In genomic region chr4:40515398-40516293, GRCh38 we compare ENCODE assay signal across 10 cellular contexts.
DNase-seq lines count a peak whose midpoint lies in the region; ATAC-seq and TF ChIP-seq lines count a peak whose summit lies in the region.
"Had no signal": no experiment of that assay in that cellular context is flagged by ENCODE, and none has a peak within 500 bp of the region (broad histone marks: within the 10 kb centered on the region; RNA-seq: fewer than 3 reads in every experiment).

No MANE protein-coding gene starts in this region.

- intact Hi-C loops in activated CD8-positive, alpha-beta T cell treated with anti-CD3 and anti-CD28 coated beads for 36 hours (cut with micrococcal nuclease) = no loop called here

- POLR2A ChIA-PET in activated CD8-positive, alpha-beta T cell treated with anti-CD3 and anti-CD28 coated beads for 36 hours (lab: Charles Lee) = interaction anchor here (0.6 to 1.1 kb wide), 2 partner anchors 47 to 242 kb away, joined by 3 read pairs; no protein-coding TSS in a partner anchor
- POLR2A ChIA-PET in activated CD8-positive, alpha-beta T cell treated with anti-CD3 and anti-CD28 coated beads, Interleukin-2, amount 10 ng/mL, durations not matched to agents 7 days and 5 days (lab: Charles Lee) = interaction anchor here (0.7 kb wide), 1 partner anchor 21 kb away, joined by 3 read pairs; no protein-coding TSS in a partner anchor

- no peaks in the 10 kb centered on the region for H3K27me3 Mint-ChIP-seq in activated CD8-positive, alpha-beta T cell treated with anti-CD3 and anti-CD28 coated beads for 36 hours
- no peaks in the 10 kb centered on the region for H3K27me3 Mint-ChIP-seq in activated CD8-positive, alpha-beta T cell treated with anti-CD3 and anti-CD28 coated beads, Interleukin-2, amount 10 ng/mL, durations not matched to agents 7 days and 5 days (ENCODE audit: low read depth)
- no peaks in the 10 kb centered on the region for H3K27me3 Mint-ChIP-seq in stimulated activated memory B cell treated with anti-CD40 and anti-IgM and Interleukin-4, amounts not matched to agents 10 μg/mL and 1 μg/mL and 100 μg/mL, for 72 hours
- H3K27me3 Mint-ChIP-seq: activated naive CD4-positive, alpha-beta T cell treated with anti-CD3 and anti-CD28 coated beads, Interleukin-2, amount 50 U/mL, for 24 hours had no signal

- TF ChIP-seq CTCF in activated CD8-positive, alpha-beta T cell treated with anti-CD3 and anti-CD28 coated beads for 36 hours (IDR thresholded peaks at IDR 0.05) = no peak
- TF ChIP-seq CTCF in fibroblast of mammary gland (conservative IDR thresholded peaks at IDR 0.05; ENCODE audit: control insufficient read depth, insufficient read depth, low read depth, low read length) = no peak

- no peak overlapping the region for H3K4me3 ChIP-seq in fibroblast of mammary gland (ENCODE audit: control insufficient read depth, low read depth, low read length)

- no peaks in the 10 kb centered on the region for H3K36me3 Mint-ChIP-seq in activated CD8-positive, alpha-beta T cell treated with anti-CD3 and anti-CD28 coated beads for 36 hours (ENCODE audit: low read depth)
- no peaks in the 10 kb centered on the region for H3K36me3 Mint-ChIP-seq in activated CD8-positive, alpha-beta T cell treated with anti-CD3 and anti-CD28 coated beads, Interleukin-2, amount 10 ng/mL, durations not matched to agents 7 days and 5 days (ENCODE audit: low read depth)
- no peaks in the 10 kb centered on the region for H3K36me3 Mint-ChIP-seq in stimulated activated memory B cell treated with anti-CD40 and anti-IgM and Interleukin-4, amounts not matched to agents 10 μg/mL and 1 μg/mL and 100 μg/mL, for 72 hours
- H3K36me3 Mint-ChIP-seq: activated naive CD4-positive, alpha-beta T cell treated with anti-CD3 and anti-CD28 coated beads, Interleukin-2, amount 50 U/mL, for 24 hours had no signal

- CTCF ChIA-PET in activated CD8-positive, alpha-beta T cell treated with anti-CD3 and anti-CD28 coated beads for 36 hours (lab: Charles Lee) = interaction anchor here (0.5 kb wide), 1 partner anchor 63 kb away, joined by 3 read pairs; no protein-coding TSS in a partner anchor
- CTCF ChIA-PET in activated CD8-positive, alpha-beta T cell treated with anti-CD3 and anti-CD28 coated beads, Interleukin-2, amount 10 ng/mL, durations not matched to agents 7 days and 5 days (lab: Charles Lee) = interaction anchor here (0.6 kb wide), 1 partner anchor 57 kb away, joined by 3 read pairs; no protein-coding TSS in a partner anchor

- peaks cover 22% of the 10 kb centered on the region for H3K4me1 Mint-ChIP-seq in activated CD8-positive, alpha-beta T cell treated with anti-CD3 and anti-CD28 coated beads for 36 hours (ENCODE audit: low read depth)
- peaks cover 14% of the 10 kb centered on the region for H3K4me1 Mint-ChIP-seq in activated CD8-positive, alpha-beta T cell treated with anti-CD3 and anti-CD28 coated beads, Interleukin-2, amount 10 ng/mL, durations not matched to agents 7 days and 5 days (ENCODE audit: low read depth)
- H3K4me1 Mint-ChIP-seq in stimulated activated memory B cell treated with anti-CD40 and anti-IgM and Interleukin-4, amounts not matched to agents 10 μg/mL and 1 μg/mL and 100 μg/mL, for 72 hours = peaks cover 52% of the 10 kb centered on the region

- H3K9me3 Mint-ChIP-seq in activated CD8-positive, alpha-beta T cell treated with anti-CD3 and anti-CD28 coated beads for 36 hours = no peaks in the 10 kb centered on the region
- H3K9me3 Mint-ChIP-seq in activated CD8-positive, alpha-beta T cell treated with anti-CD3 and anti-CD28 coated beads, Interleukin-2, amount 10 ng/mL, durations not matched to agents 7 days and 5 days (ENCODE audit: insufficient read depth) = no peaks in the 10 kb centered on the region
- no peaks in the 10 kb centered on the region for H3K9me3 Mint-ChIP-seq in stimulated activated memory B cell treated with anti-CD40 and anti-IgM and Interleukin-4, amounts not matched to agents 10 μg/mL and 1 μg/mL and 100 μg/mL, for 72 hours
- H3K9me3 Mint-ChIP-seq: activated naive CD4-positive, alpha-beta T cell treated with anti-CD3 and anti-CD28 coated beads, Interleukin-2, amount 50 U/mL, for 24 hours had no signal

- no peak overlapping the region for H3K4me3 Mint-ChIP-seq in activated CD8-positive, alpha-beta T cell treated with anti-CD3 and anti-CD28 coated beads for 36 hours
- H3K4me3 Mint-ChIP-seq in activated CD8-positive, alpha-beta T cell treated with anti-CD3 and anti-CD28 coated beads, Interleukin-2, amount 10 ng/mL, durations not matched to agents 7 days and 5 days = no peak overlapping the region
- H3K4me3 Mint-ChIP-seq in stimulated activated memory B cell treated with anti-CD40 and anti-IgM and Interleukin-4, amounts not matched to agents 10 μg/mL and 1 μg/mL and 100 μg/mL, for 72 hours = peak overlapping the region; percentile 81
- H3K4me3 Mint-ChIP-seq: activated naive CD4-positive, alpha-beta T cell treated with anti-CD3 and anti-CD28 coated beads, Interleukin-2, amount 50 U/mL, for 24 hours had no signal

- ATAC-seq in activated CD8-positive, alpha-beta T cell treated with anti-CD3 and anti-CD28 coated beads for 36 hours = peak; percentile 86
- ATAC-seq in activated CD8-positive, alpha-beta T cell treated with anti-CD3 and anti-CD28 coated beads, Interleukin-2, amount 10 ng/mL, durations not matched to agents 7 days and 5 days = no peak
- peak; percentile 83 for ATAC-seq in HG02678 (IDR thresholded peaks at IDR 0.05; ENCODE audit: unreplicated experiment)
- peak; percentile 93 for ATAC-seq in stimulated activated memory B cell treated with anti-CD40 and anti-IgM and Interleukin-4, amounts not matched to agents 10 μg/mL and 1 μg/mL and 100 μg/mL, for 72 hours

- peak; percentile 54 for DNase-seq in activated CD8-positive, alpha-beta T cell treated with anti-CD3 and anti-CD28 coated beads for 36 hours
- no peak for DNase-seq in activated CD8-positive, alpha-beta T cell treated with anti-CD3 and anti-CD28 coated beads, Interleukin-2, amount 10 ng/mL, durations not matched to agents 7 days and 5 days
- DNase-seq in NCI-H226 (peak; percentile 87), fibroblast of mammary gland (ENCODE audit: low read depth) (peak; percentile 51), NCI-H345 treated with DMSO at 0.1 percent for 48 hours (lab: John Stamatoyannopoulos, UW; ENCODE audit: unreplicated experiment) (no peak), NCI-H510A treated with DMSO at 0.1 percent for 48 hours (lab: John Stamatoyannopoulos, UW) (no peak)
- DNase-seq: DND-41 had no signal

- peak overlapping the region; percentile 12 for H3K27ac Mint-ChIP-seq in activated CD8-positive, alpha-beta T cell treated with anti-CD3 and anti-CD28 coated beads for 36 hours
- no peak overlapping the region for H3K27ac Mint-ChIP-seq in activated CD8-positive, alpha-beta T cell treated with anti-CD3 and anti-CD28 coated beads, Interleukin-2, amount 10 ng/mL, durations not matched to agents 7 days and 5 days
- peak overlapping the region; percentile 79 for H3K27ac Mint-ChIP-seq in stimulated activated memory B cell treated with anti-CD40 and anti-IgM and Interleukin-4, amounts not matched to agents 10 μg/mL and 1 μg/mL and 100 μg/mL, for 72 hours

Comparison
In these comparisons a context has a peak if more than half of its experiments do, and no peak if none do; other contexts are left out.
1. DNase-seq: peak in activated CD8-positive, alpha-beta T cell treated with anti-CD3 and anti-CD28 coated beads for 36 hours (single experiment), NCI-H226 (single experiment) and fibroblast of mammary gland (single experiment); none in activated CD8-positive, alpha-beta T cell treated with anti-CD3 and anti-CD28 coated beads, Interleukin-2, amount 10 ng/mL, durations not matched to agents 7 days and 5 days (single experiment), NCI-H345 treated with DMSO at 0.1 percent for 48 hours (single experiment) and NCI-H510A treated with DMSO at 0.1 percent for 48 hours (single experiment).